Comparison of ENCODE assay signal across 6 cellular contexts in genomic region chr1:155880251-155880650, GRCh38. TPM values are rescaled to one million over a fixed set of nuclear protein-coding genes. Genes with fewer than 3 reads are reported as not detected.
"Had no signal": no experiment of that assay in that cellular context is flagged by ENCODE, and none has a peak within 500 bp of the region (broad histone marks: within the 10 kb centered on the region; RNA-seq: fewer than 3 reads in every experiment).

No MANE protein-coding gene starts in this region.

- H3K4me3 ChIP-seq: K562 had no signal

- H3K4me3 Mint-ChIP-seq: IgD-negative memory B cell had no signal

- H3K27ac ChIP-seq: HL-60 had no signal

- H3K9me3 Mint-ChIP-seq: IgD-negative memory B cell had no signal

- H3K27me3 Mint-ChIP-seq: IgD-negative memory B cell had no signal

- DNase-seq: IMR-90 had no signal

- ATAC-seq: HepG2, K562 had no signal

RNA-seq across cellular contexts. Expression of gene SYT11, which starts 20.9 kb away (rescaled TPM):
- total RNA-seq: HT-29 had no signal
